In genomic region chr1:50425376-50426107, GRCh38 we compare ENCODE assay signal across 12 cellular contexts. TPM values are rescaled to one million over a fixed set of nuclear protein-coding genes. Genes with fewer than 3 reads are reported as not detected.
A peak's percentile ranks its signal among the peaks of the same experiment; 100 is the strongest.
DNase-seq lines count a peak whose midpoint lies in the region; ATAC-seq and TF ChIP-seq lines count a peak whose summit lies in the region.
"Had no signal": no experiment of that assay in that cellular context is flagged by ENCODE, and none has a peak within 500 bp of the region (broad histone marks: within the 10 kb centered on the region; RNA-seq: fewer than 3 reads in every experiment).

No MANE protein-coding gene starts in this region.

- DNase-seq in AG08395 (ENCODE audit: low spot score) (peak; percentile 50), activated B cell treated with CpG ODN at 0.5 μM for 24 hours (no peak), iPS-NIHi11 (ENCODE audit: low spot score) (peak; percentile 60), dorsolateral prefrontal cortex (no peak), NCI-H1092 treated with DMSO at 0.1 percent for 48 hours (lab: John Stamatoyannopoulos, UW) (no peak), nephron progenitor cell (no peak), H4 (ENCODE audit: low spot score) (no peak)
- DNase-seq: GDM1, NCI-H345, T-helper 9 cell had no signal

- H3K27ac ChIP-seq in dorsolateral prefrontal cortex = no peak overlapping the region

- H3K27me3 Mint-ChIP-seq in activated B cell treated with CpG ODN at 0.5 μM for 24 hours = peaks cover 74% of the 10 kb centered on the region
- peaks cover 100% of the 10 kb centered on the region for H3K27me3 Mint-ChIP-seq in nephron progenitor cell (ENCODE audit: low read depth, poor library complexity)

- H3K4me3 Mint-ChIP-seq in activated B cell treated with CpG ODN at 0.5 μM for 24 hours (peak overlapping the region; percentile 86), nephron progenitor cell (no peak overlapping the region)

- TF ChIP-seq CTCF in GM12875 (IDR thresholded peaks at IDR 0.05; ENCODE audit: borderline replicate concordance, insufficient read depth, low read depth, low read length) (0 out of 2 replicates have a peak, but pooled peaks have one; percentile 14), activated B cell treated with CpG ODN at 0.5 μM for 24 hours (IDR thresholded peaks at IDR 0.05) (no peak), dorsolateral prefrontal cortex (IDR thresholded peaks at IDR 0.05 in 54 of 56, conservative IDR thresholded peaks at IDR 0.05 in 2 of 56; ENCODE audit: low read depth in 1 of 56, partially characterized antibody in 56 of 56) (no peak), nephron progenitor cell (IDR thresholded peaks at IDR 0.05) (no peak)

- H3K27ac Mint-ChIP-seq in activated B cell treated with CpG ODN at 0.5 μM for 24 hours (no peak overlapping the region), nephron progenitor cell (no peak overlapping the region)

- CTCF ChIA-PET in activated B cell treated with CpG ODN at 0.5 μM for 24 hours (lab: Charles Lee) = no interaction called here

- H3K27me3 ChIP-seq in dorsolateral prefrontal cortex = peaks cover 34 to 100% (median 98%) of the 10 kb centered on the region in 45 donors

- no peak for ATAC-seq in activated B cell treated with CpG ODN at 0.5 μM for 24 hours (ENCODE audit: low read depth)

- intact Hi-C loops in activated B cell treated with CpG ODN at 0.5 μM for 24 hours (cut with micrococcal nuclease) (loop anchor here (10.0 kb wide), 1 partner anchor 549 kb away; the partner anchor contains the start of gene CDKN2C), dorsolateral prefrontal cortex (cut with DNase I) (no loop called here)

- POLR2A ChIA-PET in activated B cell treated with CpG ODN at 0.5 μM for 24 hours (lab: Charles Lee) = no interaction called here

- H3K36me3 Mint-ChIP-seq in activated B cell treated with CpG ODN at 0.5 μM for 24 hours (ENCODE audit: low read depth) (peaks cover 2% of the 10 kb centered on the region), nephron progenitor cell (ENCODE audit: low read depth) (no peaks in the 10 kb centered on the region)

- H3K4me3 ChIP-seq in GM12875 (ENCODE audit: low read depth, low read length) (no peak overlapping the region), dorsolateral prefrontal cortex (peak overlapping the region in 26 of 59 donors; percentile 7 to 75 (median 60))

- H3K9me3 Mint-ChIP-seq in activated B cell treated with CpG ODN at 0.5 μM for 24 hours (no peaks in the 10 kb centered on the region), nephron progenitor cell (peaks cover 10% of the 10 kb centered on the region)

- H3K4me1 Mint-ChIP-seq in activated B cell treated with CpG ODN at 0.5 μM for 24 hours (peaks cover 42% of the 10 kb centered on the region), nephron progenitor cell (peaks cover 24% of the 10 kb centered on the region)

RNA-seq across cellular contexts. Expression of gene DMRTA2, which starts 2.3 kb away (rescaled TPM):
- not detected in 2 replicates for total RNA-seq in activated B cell treated with CpG ODN at 0.5 μM for 24 hours
- 1 to 10 TPM in 17 of 120 experiments, under 1 TPM in 96, not detected in 7; 0.13 to 2.9 (median 0.49) TPM for total RNA-seq in dorsolateral prefrontal cortex
- 1.5 and 3.8 TPM in 2 replicates for total RNA-seq in H4 (2014; rRNA removed; shearing (Covaris generic))
- total RNA-seq: pulmonary artery endothelial cell had no signal

Comparison
In these comparisons a context has a peak if more than half of its experiments do, and no peak if none do; other contexts are left out.
1. DNase-seq: peak in AG08395 (single experiment) and iPS-NIHi11 (single experiment); none in activated B cell treated with CpG ODN at 0.5 μM for 24 hours (single experiment), dorsolateral prefrontal cortex (0 of 10), NCI-H1092 treated with DMSO at 0.1 percent for 48 hours (single experiment), nephron progenitor cell (single experiment) and H4 (single experiment).